9 cellular contexts compared by ENCODE assay signal in the genomic region with DNA sequence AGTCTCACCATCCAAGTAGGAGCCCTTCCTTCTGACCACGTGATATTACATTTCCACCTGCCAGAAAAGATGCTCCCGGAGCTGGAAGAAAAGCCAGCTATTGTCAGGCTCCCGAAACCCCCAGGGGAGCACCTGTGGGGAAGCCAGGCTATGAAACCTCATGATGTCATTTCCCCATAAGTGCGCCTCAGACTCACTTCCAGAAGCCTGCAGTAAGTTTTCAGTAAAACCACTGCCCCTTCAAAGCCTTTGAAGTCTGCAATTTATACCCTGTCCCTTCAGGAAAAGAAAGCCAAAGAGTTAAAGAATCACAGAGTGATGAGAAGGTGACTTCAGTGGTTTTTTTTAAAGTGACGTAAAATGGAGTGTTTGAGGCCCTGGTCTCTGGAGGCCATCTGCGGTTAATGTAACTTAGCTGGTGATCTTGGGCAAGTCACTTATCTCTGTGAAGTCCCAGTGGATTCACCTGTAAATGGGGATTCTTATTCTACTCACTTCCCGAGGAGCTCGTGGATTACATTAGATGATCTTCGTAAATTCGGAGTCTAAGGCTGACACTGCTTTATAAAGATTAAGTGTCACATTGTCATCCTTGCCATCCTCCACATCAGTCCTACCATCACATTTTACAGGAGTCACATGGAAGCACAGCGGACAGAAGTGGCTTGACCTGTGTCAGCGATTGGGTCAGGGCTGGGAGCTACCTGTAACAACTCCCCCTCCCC. TPM values are rescaled to one million over a fixed set of nuclear protein-coding genes. Genes with fewer than 3 reads are reported as not detected.
A peak's percentile ranks its signal among the peaks of the same experiment; 100 is the strongest.
DNase-seq lines count a peak whose midpoint lies in the region; ATAC-seq and TF ChIP-seq lines count a peak whose summit lies in the region.
"Had no signal": no experiment of that assay in that cellular context is flagged by ENCODE, and none has a peak within 500 bp of the region (broad histone marks: within the 10 kb centered on the region; RNA-seq: fewer than 3 reads in every experiment).

No MANE protein-coding gene starts in this region.

- H3K9me3 ChIP-seq in aorta (ENCODE audit: control insufficient read depth, low read length), result no peaks in the 10 kb centered on the region

- ATAC-seq in GM18909 (IDR thresholded peaks at IDR 0.05; ENCODE audit: poor library complexity, unreplicated experiment) (peak; percentile 70), GM23338 (no peak), HG03571 (IDR thresholded peaks at IDR 0.05; ENCODE audit: unreplicated experiment) (peak; percentile 50), aorta (ENCODE audit: low FRiP score) (no peak)

- H3K4me1 ChIP-seq in GM23338 (ENCODE audit: insufficient read depth) (peaks cover 20% of the 10 kb centered on the region), aorta (ENCODE audit: control insufficient read depth in 1 of 2, insufficient read depth in 2 of 2, low read length in 2 of 2) (no peaks in the 10 kb centered on the region)

- H3K4me3 ChIP-seq in GM23338, result peak overlapping the region; percentile 98; the same call in 1 of the 2 replicates
- peak overlapping the region in 3 of 59 donors; percentile 74 to 85 (median 76) for H3K4me3 ChIP-seq in dorsolateral prefrontal cortex
- H3K4me3 ChIP-seq in aorta (ENCODE audit: low read length in 2 of 2), result no peak overlapping the region

- WGBS in aorta, 2 donors, result 85% methylated on average over 12 of the region's 12 CpGs

- peaks cover under 1% of the 10 kb centered on the region; the same call in 1 of the 2 replicates for H4K20me1 ChIP-seq in GM23338 (replicated peaks; ENCODE audit: insufficient read depth)

- H3K79me2 ChIP-seq in GM23338 (replicated peaks; ENCODE audit: insufficient read depth), result peaks cover 34% of the 10 kb centered on the region

- H3K27me3 Mint-ChIP-seq in GM23338 (ENCODE audit: insufficient read depth, low read depth, poor library complexity), result peaks cover 20% of the 10 kb centered on the region
- peaks cover 22% of the 10 kb centered on the region for H3K27me3 Mint-ChIP-seq in nephron progenitor cell (ENCODE audit: low read depth, poor library complexity)

- peak overlapping the region; percentile 90; the same call in 1 of the 2 replicates for H3K4me2 ChIP-seq in GM23338

- H3K27ac ChIP-seq in GM23338 (ENCODE audit: low read depth), result no peak overlapping the region
- peak overlapping the region in 2 of 59 donors; percentile 37 to 89 for H3K27ac ChIP-seq in dorsolateral prefrontal cortex
- no peak overlapping the region for H3K27ac ChIP-seq in aorta (ENCODE audit: low read depth in 1 of 2, low read length in 2 of 2)

- no peaks in the 10 kb centered on the region for H3K36me3 ChIP-seq in GM23338 (ENCODE audit: insufficient read depth)
- H3K36me3 ChIP-seq in aorta (ENCODE audit: control insufficient read depth in 1 of 2, insufficient read depth in 2 of 2, low read length in 1 of 2), result no peaks in the 10 kb centered on the region

- peak overlapping the region; percentile 99; the same call in 1 of the 3 replicates for H3K4me3 Mint-ChIP-seq in GM23338
- peak overlapping the region; percentile 98 for H3K4me3 Mint-ChIP-seq in nephron progenitor cell

- H3K9me2 ChIP-seq in GM23338 (ENCODE audit: insufficient read depth), result no peaks in the 10 kb centered on the region

- H3K27ac Mint-ChIP-seq in GM23338, result no peak overlapping the region
- H3K27ac Mint-ChIP-seq in nephron progenitor cell, result no peak overlapping the region

- H3K9me3 Mint-ChIP-seq in GM23338, result no peaks in the 10 kb centered on the region; the same call in 2 of the 3 replicates
- H3K9me3 Mint-ChIP-seq in nephron progenitor cell, result peaks cover 4% of the 10 kb centered on the region

- H3K4me1 Mint-ChIP-seq in GM23338 (peaks cover 21% of the 10 kb centered on the region), nephron progenitor cell (peaks cover 15% of the 10 kb centered on the region)

- peaks cover 4% of the 10 kb centered on the region; the same call in 1 of the 2 replicates for H3F3A ChIP-seq in GM23338 (replicated peaks; ENCODE audit: low read depth)

- no peak overlapping the region for H2AFZ ChIP-seq in GM23338

- intact Hi-C loops in dorsolateral prefrontal cortex (cut with DNase I), result loop anchor here (2.0 to 10.0 kb wide), 5 partner anchors 46 to 372 kb away; no protein-coding TSS in a partner anchor
- intact Hi-C loops in aorta (cut with DNase I), result loop anchor here (10.0 kb wide), 2 partner anchors 178 to 368 kb away; no protein-coding TSS in a partner anchor

- H3K36me3 Mint-ChIP-seq in GM23338 (ENCODE audit: low read depth) (peaks cover 21% of the 10 kb centered on the region), nephron progenitor cell (ENCODE audit: low read depth) (no peaks in the 10 kb centered on the region)

- DNase-seq in GM23338 (ENCODE audit: low spot score) (peak; percentile 58), nephron progenitor cell (no peak), dorsolateral prefrontal cortex (no peak), NCI-H82 (lab: John Stamatoyannopoulos, UW) (no peak), aorta (no peak)
- DNase-seq: stimulated activated CD4-positive, alpha-beta T cell treated with anti-CD3 and anti-CD28 coated beads, Interleukin-2, amount 100 ng/mL, for 48 hours; SW 1271 had no signal

- no peaks in the 10 kb centered on the region for H3K27me3 ChIP-seq in GM23338 (ENCODE audit: insufficient read depth)
- H3K27me3 ChIP-seq in dorsolateral prefrontal cortex, result peaks cover 0 to 14% (median 0%) of the 10 kb centered on the region in 45 donors
- H3K27me3 ChIP-seq in aorta (ENCODE audit: control insufficient read depth in 1 of 2, insufficient read depth in 2 of 2, low read length in 1 of 2), result no peaks in the 10 kb centered on the region

- no peak for TF ChIP-seq CTCF in GM23338 (conservative IDR thresholded peaks at IDR 0.05; ENCODE audit: low read depth in 2 of 2)
- TF ChIP-seq CTCF in nephron progenitor cell (IDR thresholded peaks at IDR 0.05), result no peak
- TF ChIP-seq CTCF in dorsolateral prefrontal cortex (IDR thresholded peaks at IDR 0.05 in 54 of 56, conservative IDR thresholded peaks at IDR 0.05 in 2 of 56; ENCODE audit: low read depth in 1 of 56, partially characterized antibody in 56 of 56), result no peak

TF ChIP-seq in GM23338, 12 proteins besides CTCF, POLR2A, EP300 and RAD21 (continues in another document):
- TF ChIP-seq, protein P1, sequence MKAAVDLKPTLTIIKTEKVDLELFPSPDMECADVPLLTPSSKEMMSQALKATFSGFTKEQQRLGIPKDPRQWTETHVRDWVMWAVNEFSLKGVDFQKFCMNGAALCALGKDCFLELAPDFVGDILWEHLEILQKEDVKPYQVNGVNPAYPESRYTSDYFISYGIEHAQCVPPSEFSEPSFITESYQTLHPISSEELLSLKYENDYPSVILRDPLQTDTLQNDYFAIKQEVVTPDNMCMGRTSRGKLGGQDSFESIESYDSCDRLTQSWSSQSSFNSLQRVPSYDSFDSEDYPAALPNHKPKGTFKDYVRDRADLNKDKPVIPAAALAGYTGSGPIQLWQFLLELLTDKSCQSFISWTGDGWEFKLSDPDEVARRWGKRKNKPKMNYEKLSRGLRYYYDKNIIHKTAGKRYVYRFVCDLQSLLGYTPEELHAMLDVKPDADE (IDR thresholded peaks at IDR 0.05), result no peak
- TF ChIP-seq POLR2AphosphoS5 (IDR thresholded peaks at IDR 0.05; ENCODE audit: low read depth) (no peak), NANOG (IDR thresholded peaks at IDR 0.05; ENCODE audit: borderline replicate concordance) (no peak), ZNF114 (CRISPR knock-in tag; IDR thresholded peaks at IDR 0.05) (no peak), CREB1 (CRISPR knock-in tag; IDR thresholded peaks at IDR 0.05; ENCODE audit: low read depth) (peak; percentile 43; the same call in 1 of the 2 replicates), ZNF331 (CRISPR knock-in tag; IDR thresholded peaks at IDR 0.05; ENCODE audit: low read depth) (no peak), EZH2phosphoT487 (IDR thresholded peaks at IDR 0.05; ENCODE audit: unreplicated experiment) (no peak)
- TF ChIP-seq, protein P2, sequence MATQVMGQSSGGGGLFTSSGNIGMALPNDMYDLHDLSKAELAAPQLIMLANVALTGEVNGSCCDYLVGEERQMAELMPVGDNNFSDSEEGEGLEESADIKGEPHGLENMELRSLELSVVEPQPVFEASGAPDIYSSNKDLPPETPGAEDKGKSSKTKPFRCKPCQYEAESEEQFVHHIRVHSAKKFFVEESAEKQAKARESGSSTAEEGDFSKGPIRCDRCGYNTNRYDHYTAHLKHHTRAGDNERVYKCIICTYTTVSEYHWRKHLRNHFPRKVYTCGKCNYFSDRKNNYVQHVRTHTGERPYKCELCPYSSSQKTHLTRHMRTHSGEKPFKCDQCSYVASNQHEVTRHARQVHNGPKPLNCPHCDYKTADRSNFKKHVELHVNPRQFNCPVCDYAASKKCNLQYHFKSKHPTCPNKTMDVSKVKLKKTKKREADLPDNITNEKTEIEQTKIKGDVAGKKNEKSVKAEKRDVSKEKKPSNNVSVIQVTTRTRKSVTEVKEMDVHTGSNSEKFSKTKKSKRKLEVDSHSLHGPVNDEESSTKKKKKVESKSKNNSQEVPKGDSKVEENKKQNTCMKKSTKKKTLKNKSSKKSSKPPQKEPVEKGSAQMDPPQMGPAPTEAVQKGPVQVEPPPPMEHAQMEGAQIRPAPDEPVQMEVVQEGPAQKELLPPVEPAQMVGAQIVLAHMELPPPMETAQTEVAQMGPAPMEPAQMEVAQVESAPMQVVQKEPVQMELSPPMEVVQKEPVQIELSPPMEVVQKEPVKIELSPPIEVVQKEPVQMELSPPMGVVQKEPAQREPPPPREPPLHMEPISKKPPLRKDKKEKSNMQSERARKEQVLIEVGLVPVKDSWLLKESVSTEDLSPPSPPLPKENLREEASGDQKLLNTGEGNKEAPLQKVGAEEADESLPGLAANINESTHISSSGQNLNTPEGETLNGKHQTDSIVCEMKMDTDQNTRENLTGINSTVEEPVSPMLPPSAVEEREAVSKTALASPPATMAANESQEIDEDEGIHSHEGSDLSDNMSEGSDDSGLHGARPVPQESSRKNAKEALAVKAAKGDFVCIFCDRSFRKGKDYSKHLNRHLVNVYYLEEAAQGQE (IDR thresholded peaks at IDR 0.05; ENCODE audit: unreplicated experiment), result no peak

RNA-seq across cellular contexts. Expression of gene SEMA6A, which starts 2.6 kb away (rescaled TPM):
- 355 and 400 TPM in 2 replicates for total RNA-seq in GM23338 (2014; rRNA removed; shearing (Covaris generic))
- polyA plus RNA-seq in GM23338 (2016; fragmentation: Nextera tagmentation; extraction: Ambion mirVana) (220 and 233 TPM in 2 replicates), aorta (1 to 10 TPM in 1 of 2 donors, under 1 TPM in 1; 0.10 to 6.3 TPM)
- total RNA-seq in dorsolateral prefrontal cortex (100 to 1,000 TPM in 20 of 120 experiments, 10 to 100 TPM in 100; 32.1 to 205 (median 70.3) TPM), aorta (10 to 100 TPM; 19.8 to 28.5 TPM)

Comparison
In these comparisons a context has a peak if more than half of its experiments do, and no peak if none do; other contexts are left out.
1. ATAC-seq: peak in GM18909 (single experiment) and HG03571 (single experiment); none in GM23338 (single experiment) and aorta (single experiment).